In the genomic region with DNA sequence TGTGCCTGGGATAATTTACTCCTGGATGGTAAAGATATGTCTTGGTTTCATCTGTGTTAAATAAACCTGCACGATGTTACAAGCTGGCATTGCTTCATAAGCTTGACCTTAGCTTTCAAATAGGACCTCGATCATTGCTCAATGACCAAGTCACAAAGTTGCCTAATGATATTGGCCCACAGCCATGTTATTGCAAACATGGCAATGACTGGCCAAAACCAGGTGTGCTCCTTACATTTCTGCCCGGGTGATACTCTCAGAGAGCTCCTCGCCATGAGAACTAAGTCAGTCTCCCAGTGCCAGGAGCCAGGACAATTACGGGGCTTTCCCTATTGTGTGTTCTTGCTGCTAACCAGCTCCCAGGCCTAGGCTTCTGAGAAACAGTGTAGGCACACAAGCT, we compare ENCODE assay signal across 12 cellular contexts.
A peak's percentile ranks its signal among the peaks of the same experiment; 100 is the strongest.
DNase-seq lines count a peak whose midpoint lies in the region; ATAC-seq, FAIRE-seq and TF ChIP-seq lines count a peak whose summit lies in the region.
"Had no signal": no experiment of that assay in that cellular context is flagged by ENCODE, and none has a peak within 500 bp of the region (broad histone marks: within the 10 kb centered on the region; RNA-seq: fewer than 3 reads in every experiment).

No MANE protein-coding gene starts in this region.

- no peak overlapping the region for H3K27ac Mint-ChIP-seq in T-helper 17 cell

- TF ChIP-seq POLR2A in H54 (IDR thresholded peaks at IDR 0.05; ENCODE audit: low read depth, low read length): no peak

- intact Hi-C loops in head of caudate nucleus (cut with DNase I): no loop called here

- H3K4me3 ChIP-seq in fibroblast of the aortic adventitia (ENCODE audit: low read depth, low read length): no peak overlapping the region
- H3K4me3 ChIP-seq: ascending aorta had no signal

- no peak overlapping the region for H3K4me3 Mint-ChIP-seq in T-helper 17 cell

- peaks cover 2% of the 10 kb centered on the region for H3K36me3 Mint-ChIP-seq in T-helper 17 cell (ENCODE audit: low read depth)

- peaks cover 9% of the 10 kb centered on the region for H3K27me3 Mint-ChIP-seq in T-helper 17 cell

- no peak for TF ChIP-seq CTCF in fibroblast of the aortic adventitia (IDR thresholded peaks at IDR 0.05; ENCODE audit: insufficient read depth, low read length)

- no peaks in the 10 kb centered on the region for H3K9me3 ChIP-seq in T-helper 17 cell (ENCODE audit: control insufficient read depth, low read length, poor library complexity, severe bottlenecking)

- FAIRE-seq in H54 (lab: Jason Lieb, UNC): peak; percentile 30
- FAIRE-seq in RCC 7860 (lab: Jason Lieb, UNC): peak; percentile 8
- FAIRE-seq: GM12891 had no signal

- no peaks in the 10 kb centered on the region for H3K4me1 Mint-ChIP-seq in T-helper 17 cell

- DNase-seq in H54 (ENCODE audit: insufficient read length, low spot score) (no peak), RCC 7860 (ENCODE audit: low spot score) (peak; percentile 45), fibroblast of the aortic adventitia (ENCODE audit: low read depth) (peak; percentile 59), renal cortical epithelial cell (ENCODE audit: low read depth) (peak; percentile 99), head of caudate nucleus (no peak), T-helper 17 cell (no peak)
- DNase-seq: NCI-H446 treated with DMSO at 0.1 percent for 48 hours, retina had no signal

- no peak for ATAC-seq in GM21390 (IDR thresholded peaks at IDR 0.05; ENCODE audit: unreplicated experiment)
- no peak for ATAC-seq in T-helper 17 cell
- ATAC-seq in HG02678 (IDR thresholded peaks at IDR 0.05; ENCODE audit: unreplicated experiment): no peak

Comparison
In these comparisons a context has a peak if more than half of its experiments do, and no peak if none do; other contexts are left out.
1. DNase-seq: peak in RCC 7860 (single experiment), fibroblast of the aortic adventitia (single experiment) and renal cortical epithelial cell (single experiment); none in H54 (single experiment), head of caudate nucleus (0 of 42) and T-helper 17 cell (0 of 3).